In the genomic region with DNA sequence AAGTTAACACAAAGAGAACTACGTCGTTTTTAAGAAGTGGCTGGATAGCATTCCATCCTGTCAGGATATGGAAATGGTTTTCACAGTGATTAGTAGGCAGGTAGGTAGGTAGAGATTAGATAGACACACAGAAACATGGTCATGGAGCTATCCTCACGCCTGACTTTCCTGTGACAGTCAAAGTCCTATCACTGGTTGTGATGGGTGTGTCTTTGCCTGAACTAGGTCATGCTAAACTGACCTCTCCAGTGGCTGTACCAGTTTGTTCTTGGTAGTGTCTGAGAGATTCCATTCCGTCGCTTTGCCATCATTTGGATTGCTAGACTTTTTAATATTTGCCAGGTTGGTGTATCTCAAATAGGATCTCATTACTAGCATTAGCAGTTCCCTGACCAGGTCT, we compare ENCODE assay signal across 1 cellular context.
TF ChIP-seq lines count a peak whose summit lies in the region.

No MANE protein-coding gene starts in this region.

TF ChIP-seq in K562, 482 proteins besides CTCF, POLR2A, EP300 and RAD21:
- TF ChIP-seq E2F8 (IDR thresholded peaks at IDR 0.05; ENCODE audit: low read depth, partially characterized antibody) (no peak), PURB (CRISPR knock-in tag; IDR thresholded peaks at IDR 0.05; ENCODE audit: low read depth) (no peak), EWSR1 (IDR thresholded peaks at IDR 0.05; ENCODE audit: borderline replicate concordance, low read depth, partially characterized antibody) (no peak), CBX8 (IDR thresholded peaks at IDR 0.05; ENCODE audit: borderline replicate concordance, extremely low read depth, low read depth, low read length, poor library complexity, severe bottlenecking) (no peak), ZEB2 (IDR thresholded peaks at IDR 0.05) (no peak), TRIM28 (IDR thresholded peaks at IDR 0.05) (no peak), ZNF79 (CRISPR knock-in tag; IDR thresholded peaks at IDR 0.05; ENCODE audit: low read depth) (no peak), NCOA1 (IDR thresholded peaks at IDR 0.05; ENCODE audit: low read depth) (no peak), CAMTA2 (CRISPR knock-in tag; conservative IDR thresholded peaks at IDR 0.05) (no peak), ZNF696 (CRISPR knock-in tag; conservative IDR thresholded peaks at IDR 0.05) (no peak), CREB3 (tag; conservative IDR thresholded peaks at IDR 0.05; ENCODE audit: low read depth) (no peak), ZNF518B (CRISPR knock-in tag; IDR thresholded peaks at IDR 0.05) (no peak)
TF ChIP-seq in K562: peak in this region for 0.
